In genomic region chr7:144384071-144384470, GRCh38 we compare ENCODE assay signal across 10 cellular contexts. TPM values are rescaled to one million over a fixed set of nuclear protein-coding genes. Genes with fewer than 3 reads are reported as not detected.
A peak's percentile ranks its signal among the peaks of the same experiment; 100 is the strongest.
DNase-seq lines count a peak whose midpoint lies in the region; ATAC-seq, FAIRE-seq and TF ChIP-seq lines count a peak whose summit lies in the region.
"Had no signal": no experiment of that assay in that cellular context is flagged by ENCODE, and none has a peak within 500 bp of the region (broad histone marks: within the 10 kb centered on the region; RNA-seq: fewer than 3 reads in every experiment).

No MANE protein-coding gene starts in this region.

- TF ChIP-seq RAD21 in GM12878 (IDR thresholded peaks at IDR 0.05; ENCODE audit: insufficient read depth, low read depth, low read length), result no peak

- no peaks in the 10 kb centered on the region for H4K20me1 ChIP-seq in GM12878 (ENCODE audit: control insufficient read depth, insufficient read depth)
- no peaks in the 10 kb centered on the region for H4K20me1 ChIP-seq in osteoblast (ENCODE audit: insufficient read depth, low read length)

- H2AFZ ChIP-seq in GM12878 (ENCODE audit: control insufficient read depth, low read depth, low read length) (peak overlapping the region; percentile 61), osteoblast (ENCODE audit: low read length) (peak overlapping the region; percentile 63)

- TF ChIP-seq CTCF in GM12878 (IDR thresholded peaks at IDR 0.05 in 2 of 3, conservative IDR thresholded peaks at IDR 0.05 in 1 of 3; ENCODE audit: control insufficient read depth in 2 of 3, extremely low read depth in 1 of 3, insufficient read depth in 1 of 3, low read depth in 3 of 3, low read length in 3 of 3), result no peak
- TF ChIP-seq CTCF in osteoblast (IDR thresholded peaks at IDR 0.05; ENCODE audit: extremely low read depth, low read depth, low read length), result no peak

- POLR2A ChIA-PET in GM12878 (lab: Charles Lee), result no interaction called here

- H3K4me2 ChIP-seq in GM12878 (ENCODE audit: control insufficient read depth, insufficient read depth) (peak overlapping the region; percentile 84), osteoblast (ENCODE audit: insufficient read depth, low read length) (peak overlapping the region; percentile 80)

- H3K9me3 ChIP-seq in GM12878 (replicated peaks; ENCODE audit: control insufficient read depth, insufficient read depth, low read length) (no peaks in the 10 kb centered on the region), osteoblast (ENCODE audit: low read depth, low read length) (no peaks in the 10 kb centered on the region)

- H3K4me1 ChIP-seq in GM12878 (ENCODE audit: control insufficient read depth, insufficient read depth, low read length), result peaks cover 14% of the 10 kb centered on the region
- peaks cover 28% of the 10 kb centered on the region for H3K4me1 ChIP-seq in osteoblast (ENCODE audit: insufficient read depth, low read length)

- no TSS peak for BruUV-seq in GM12878 (replicated peaks; lab: Mats Ljungman, UMichigan)

- CTCF ChIA-PET in GM12878 (lab: Yijun Ruan, JAX), result interaction anchor here (1.9 kb wide), 1 partner anchor 10 kb away, joined by 6 read pairs; no protein-coding TSS in a partner anchor

- H3K27me3 ChIP-seq in GM12878 (replicated peaks in 1 of 2; ENCODE audit: control insufficient read depth in 2 of 2, insufficient read depth in 2 of 2, low read length in 1 of 2), result no peaks in the 10 kb centered on the region
- H3K27me3 ChIP-seq in osteoblast (ENCODE audit: insufficient read depth, low read length), result no peaks in the 10 kb centered on the region

- in situ Hi-C loops in GM12878 (cut with MboI), result loop anchor here (25.0 kb wide), 1 partner anchor 472 kb away; the partner anchor contains the start of gene TCAF1

- FAIRE-seq in GM12878 (lab: Jason Lieb, UNC), result peak; percentile 54

- no peak overlapping the region; the same call in 1 of the 2 replicates for H3K9ac ChIP-seq in GM12878 (ENCODE audit: control insufficient read depth, insufficient read depth, low read length)

- SMC1A ChIA-PET in GM12878 (lab: Charles Lee; ENCODE audit: uncharacterized antibody, unreplicated experiment), result no interaction called here

- H3K36me3 ChIP-seq in GM12878 (ENCODE audit: control insufficient read depth in 2 of 2, insufficient read depth in 2 of 2, low read length in 1 of 2), result no peaks in the 10 kb centered on the region; a peak in 1 of 4 replicates
- peaks cover 4% of the 10 kb centered on the region for H3K36me3 ChIP-seq in osteoblast (ENCODE audit: insufficient read depth, low read length)

- no peak overlapping the region for H3K4me3 Mint-ChIP-seq in activated T-helper 2 cell treated with anti-CD3 and anti-CD28 coated beads, Interferon-gamma antibody, Interleukin-2, Interleukin-4, amounts not matched to agents 10 μg/mL and 5 μg/mL and 100 μg/mL, durations not matched to agents 14 hours and 24 hours and 36 hours (ENCODE audit: low read depth)
- H3K4me3 Mint-ChIP-seq: T-helper 2 cell treated with Interferon-gamma antibody and Interleukin-4, amounts not matched to agents 5 μg/mL and 100 μg/mL, for 36 hours had no signal

- H3K27me3 Mint-ChIP-seq in activated T-helper 2 cell treated with anti-CD3 and anti-CD28 coated beads, Interferon-gamma antibody, Interleukin-2, Interleukin-4, amounts not matched to agents 10 μg/mL and 5 μg/mL and 100 μg/mL, durations not matched to agents 14 hours and 24 hours and 36 hours (ENCODE audit: low read depth), result no peaks in the 10 kb centered on the region

- H3K4me3 ChIP-seq in GM12878 (no peak overlapping the region), osteoblast (ENCODE audit: insufficient read depth, low read length) (peak overlapping the region; percentile 54)

- peak overlapping the region; percentile 69 for H3K27ac ChIP-seq in GM12878 (ENCODE audit: control insufficient read depth, insufficient read depth)
- peak overlapping the region; percentile 47 for H3K27ac ChIP-seq in osteoblast (ENCODE audit: low read depth, low read length)

- no peak for TF ChIP-seq EP300 in GM12878 (IDR thresholded peaks at IDR 0.05; ENCODE audit: borderline replicate concordance in 1 of 2, control insufficient read depth in 1 of 2, low read depth in 2 of 2, low read length in 2 of 2)

- WGBS in GM12878 (ENCODE audit: insufficient coverage, insufficient replicate concordance, low lambda C conversion rate, missing lambda C conversion rate), result 30% methylated on average over 4 of the region's 4 CpGs

- H3K4me1 Mint-ChIP-seq in activated T-helper 2 cell treated with anti-CD3 and anti-CD28 coated beads, Interferon-gamma antibody, Interleukin-2, Interleukin-4, amounts not matched to agents 10 μg/mL and 5 μg/mL and 100 μg/mL, durations not matched to agents 14 hours and 24 hours and 36 hours (ENCODE audit: low read depth), result peaks cover 7% of the 10 kb centered on the region

- no peaks in the 10 kb centered on the region for H3K9me3 Mint-ChIP-seq in activated T-helper 2 cell treated with anti-CD3 and anti-CD28 coated beads, Interferon-gamma antibody, Interleukin-2, Interleukin-4, amounts not matched to agents 10 μg/mL and 5 μg/mL and 100 μg/mL, durations not matched to agents 14 hours and 24 hours and 36 hours
- H3K9me3 Mint-ChIP-seq: T-helper 2 cell treated with Interferon-gamma antibody and Interleukin-4, amounts not matched to agents 5 μg/mL and 100 μg/mL, for 36 hours had no signal

- H3K27ac Mint-ChIP-seq in activated T-helper 2 cell treated with anti-CD3 and anti-CD28 coated beads, Interferon-gamma antibody, Interleukin-2, Interleukin-4, amounts not matched to agents 10 μg/mL and 5 μg/mL and 100 μg/mL, durations not matched to agents 14 hours and 24 hours and 36 hours, result no peak overlapping the region
- H3K27ac Mint-ChIP-seq: T-helper 2 cell treated with Interferon-gamma antibody and Interleukin-4, amounts not matched to agents 5 μg/mL and 100 μg/mL, for 36 hours had no signal

- ATAC-seq in GM18909 (IDR thresholded peaks at IDR 0.05; ENCODE audit: poor library complexity, unreplicated experiment), result peak; percentile 86
- peak; percentile 65 for ATAC-seq in HG03066 (IDR thresholded peaks at IDR 0.05; ENCODE audit: low read depth, unreplicated experiment)
- peak; percentile 92 for ATAC-seq in GM12878

- TF ChIP-seq POLR2A in GM12878 (IDR thresholded peaks at IDR 0.05; ENCODE audit: low read depth, low read length), result no peak

- no peaks in the 10 kb centered on the region for H3K79me2 ChIP-seq in GM12878 (ENCODE audit: control insufficient read depth, insufficient read depth, low read length)
- H3K79me2 ChIP-seq in osteoblast (ENCODE audit: insufficient read depth, low read length), result no peaks in the 10 kb centered on the region

- H3K36me3 Mint-ChIP-seq in activated T-helper 2 cell treated with anti-CD3 and anti-CD28 coated beads, Interferon-gamma antibody, Interleukin-2, Interleukin-4, amounts not matched to agents 10 μg/mL and 5 μg/mL and 100 μg/mL, durations not matched to agents 14 hours and 24 hours and 36 hours (ENCODE audit: low read depth), result no peaks in the 10 kb centered on the region

- intact Hi-C loops in GM12878 (cut with micrococcal nuclease; ENCODE audit: unreplicated experiment), result no loop called here
- intact Hi-C loops in activated T-helper 2 cell treated with anti-CD3 and anti-CD28 coated beads, Interferon-gamma antibody, Interleukin-2, Interleukin-4, amounts not matched to agents 10 μg/mL and 5 μg/mL and 100 μg/mL, durations not matched to agents 14 hours and 24 hours and 36 hours (cut with micrococcal nuclease), result no loop called here

- peak; percentile 12 for DNase-seq in GM12878 (ENCODE audit: low read depth, low spot score)
- DNase-seq in osteoblast (ENCODE audit: insufficient read length, low spot score, missing footprints), result no peak
- no peak for DNase-seq in activated T-helper 2 cell treated with anti-CD3 and anti-CD28 coated beads, Interferon-gamma antibody, Interleukin-2, Interleukin-4, amounts not matched to agents 10 μg/mL and 5 μg/mL and 100 μg/mL, durations not matched to agents 14 hours and 24 hours and 36 hours (ENCODE audit: low spot score)
- DNase-seq in superior temporal gyrus (ENCODE audit: extremely low spot score), result no peak
- DNase-seq in DMS 273 treated with DMSO at 0.1 percent for 48 hours (lab: John Stamatoyannopoulos, UW), result no peak
- no peak for DNase-seq in inferior parietal cortex (ENCODE audit: extremely low spot score)

- RAD21 ChIA-PET in GM12878 (lab: Charles Lee; ENCODE audit: unreplicated experiment), result interaction anchor here (1.1 kb wide), 1 partner anchor 10 kb away, joined by 4 read pairs; no protein-coding TSS in a partner anchor

RNA-seq across cellular contexts. Expression of gene NOBOX, which starts 19.4 kb away (rescaled TPM):
- total RNA-seq in GM12878 (2013; cell fraction: nucleolus; rRNA removed), result not detected in 2 replicates
- total RNA-seq in GM12878 (2014; rRNA removed) (not detected in 2 replicates), GM12878 (2014; rRNA removed; fragmentation: Illumina TruSeq; extraction: Trizol) (not detected in 2 replicates), GM12878 (2021) (not detected in 2 replicates), osteoblast (not detected in 2 replicates)
- polyA plus RNA-seq in GM12878 (2011; ENCODE audit: low read depth), result not detected
- polyA plus RNA-seq in GM12878 (2011; rRNA removed) (not detected in 2 replicates), GM12878 (2014; fragmentation: Illumina TruSeq; extraction: Trizol) (not detected in 2 replicates), GM12878 (2014; fragmentation: Nextera tagmentation; extraction: Ambion mirVana) (not detected), GM12878 (2014; rRNA removed) (not detected in 2 replicates), GM12878 (2016; fragmentation: Nextera tagmentation; extraction: Ambion mirVana) (not detected)
- polyA plus RNA-seq in GM12878 (2011; cell fraction: cytosol; rRNA removed), result not detected in 2 replicates
- not detected in 2 replicates for polyA plus RNA-seq in GM12878 (2011; cell fraction: nucleus; rRNA removed)
- not detected in 2 replicates for polyA plus RNA-seq in GM12878 (2012)
- not detected in 2 replicates for polyA minus RNA-seq in GM12878 (2011; rRNA and poly(A)+ RNA removed)
- not detected in 2 replicates for polyA minus RNA-seq in GM12878 (2011; cell fraction: cytosol; rRNA and poly(A)+ RNA removed)
- not detected in 2 replicates for polyA minus RNA-seq in GM12878 (2011; cell fraction: nucleus; rRNA and poly(A)+ RNA removed)
- total RNA-seq in activated T-helper 2 cell treated with anti-CD3 and anti-CD28 coated beads, Interferon-gamma antibody, Interleukin-2, Interleukin-4, amounts not matched to agents 10 μg/mL and 5 μg/mL and 100 μg/mL, durations not matched to agents 14 hours and 24 hours and 36 hours, result not detected in 2 replicates
- total RNA-seq: myocyte had no signal

RNA-seq across cellular contexts. Expression of gene ARHGEF5, which starts 28.9 kb away (rescaled TPM):
- 11.0 and 12.1 TPM in 2 replicates for total RNA-seq in GM12878 (2013; cell fraction: nucleolus; rRNA removed)
- total RNA-seq in GM12878 (2014; rRNA removed) (6.9 and 7.6 TPM in 2 replicates), GM12878 (2014; rRNA removed; fragmentation: Illumina TruSeq; extraction: Trizol) (6.1 and 6.5 TPM in 2 replicates), GM12878 (2021) (15.8 and 17.2 TPM in 2 replicates), osteoblast (4.7 and 8.5 TPM in 2 replicates)
- polyA plus RNA-seq in GM12878 (2011; ENCODE audit: low read depth), result 3.3 TPM
- polyA plus RNA-seq in GM12878 (2011; rRNA removed) (3.2 and 4.2 TPM in 2 replicates), GM12878 (2014; fragmentation: Illumina TruSeq; extraction: Trizol) (8.3 and 11.0 TPM in 2 replicates), GM12878 (2014; fragmentation: Nextera tagmentation; extraction: Ambion mirVana) (1 to 10 TPM; 1.6 to 3.1 TPM), GM12878 (2014; rRNA removed) (11.7 and 14.3 TPM in 2 replicates), GM12878 (2016; fragmentation: Nextera tagmentation; extraction: Ambion mirVana) (1 to 10 TPM; 8.0 to 9.5 TPM)
- polyA plus RNA-seq in GM12878 (2011; cell fraction: cytosol; rRNA removed), result 5.9 and 6.3 TPM in 2 replicates
- 10.7 and 11.0 TPM in 2 replicates for polyA plus RNA-seq in GM12878 (2011; cell fraction: nucleus; rRNA removed)
- polyA plus RNA-seq in GM12878 (2012), result 4.7 and 5.2 TPM in 2 replicates
- polyA minus RNA-seq in GM12878 (2011; rRNA and poly(A)+ RNA removed), result 8.8 and 10.4 TPM in 2 replicates
- 2.0 and 2.4 TPM in 2 replicates for polyA minus RNA-seq in GM12878 (2011; cell fraction: cytosol; rRNA and poly(A)+ RNA removed)
- polyA minus RNA-seq in GM12878 (2011; cell fraction: nucleus; rRNA and poly(A)+ RNA removed), result 7.7 and 14.2 TPM in 2 replicates
- total RNA-seq in activated T-helper 2 cell treated with anti-CD3 and anti-CD28 coated beads, Interferon-gamma antibody, Interleukin-2, Interleukin-4, amounts not matched to agents 10 μg/mL and 5 μg/mL and 100 μg/mL, durations not matched to agents 14 hours and 24 hours and 36 hours, result 10.8 TPM in 2 replicates
